Comparison of ENCODE assay signal across 7 cellular contexts in the genomic region with DNA sequence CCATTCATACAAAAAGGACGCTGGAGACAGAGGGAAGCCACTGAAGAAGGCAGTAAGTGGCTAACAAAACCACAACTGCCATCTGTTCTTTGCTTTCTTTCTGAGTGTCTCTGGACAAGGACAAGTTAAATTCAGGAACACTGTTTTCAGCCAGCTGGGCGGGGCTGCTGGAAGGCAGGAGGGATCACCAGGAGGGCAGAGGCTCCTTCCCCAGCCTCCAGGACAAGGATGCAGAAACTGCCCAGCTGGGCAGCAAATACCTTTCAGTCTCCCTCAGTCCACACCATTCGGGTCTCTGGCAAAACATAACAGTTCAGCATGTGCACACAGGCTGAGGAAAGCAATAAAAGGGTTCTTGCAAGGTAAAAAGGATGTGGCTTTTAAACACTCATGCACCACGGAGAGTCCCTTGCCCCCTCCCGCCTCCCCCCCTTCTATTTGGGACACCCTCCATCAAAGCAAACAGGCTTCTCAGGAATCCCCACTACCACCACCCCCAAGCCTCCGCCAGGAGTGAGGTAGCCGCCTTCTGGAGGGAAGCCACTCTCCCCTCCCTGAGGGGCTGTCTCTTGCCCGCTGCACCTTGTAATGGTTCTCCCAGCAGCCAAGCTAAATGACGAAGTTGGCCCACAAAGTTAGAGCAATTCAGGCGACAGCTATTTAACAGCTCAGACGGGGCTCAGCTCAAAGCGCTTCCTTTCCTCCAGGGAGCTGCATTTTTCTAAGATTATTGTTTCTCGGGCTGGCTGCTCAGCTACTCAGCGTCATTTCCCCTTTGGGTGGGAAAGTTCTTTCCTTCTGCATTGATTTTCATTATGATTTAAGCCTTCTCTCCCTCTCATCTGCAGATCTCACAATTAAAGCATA. TPM values are rescaled to one million over a fixed set of nuclear protein-coding genes. Genes with fewer than 3 reads are reported as not detected.
A peak's percentile ranks its signal among the peaks of the same experiment; 100 is the strongest.
DNase-seq lines count a peak whose midpoint lies in the region; ATAC-seq, FAIRE-seq and TF ChIP-seq lines count a peak whose summit lies in the region.

No MANE protein-coding gene starts in this region.

- H3K27me3 Mint-ChIP-seq in T-helper 17 cell: no peaks in the 10 kb centered on the region

- ATAC-seq in T-helper 17 cell (peak; percentile 82), GM19035 (IDR thresholded peaks at IDR 0.05; ENCODE audit: unreplicated experiment) (no peak), GM19467 (IDR thresholded peaks at IDR 0.05; ENCODE audit: unreplicated experiment) (no peak)

- H3K4me3 Mint-ChIP-seq in T-helper 17 cell: peak overlapping the region; percentile 98

- H3K4me1 Mint-ChIP-seq in T-helper 17 cell: peaks cover 67% of the 10 kb centered on the region

- TF ChIP-seq POLR2A in H54 (IDR thresholded peaks at IDR 0.05; ENCODE audit: low read depth, low read length): no peak

- no peaks in the 10 kb centered on the region for H3K9me3 ChIP-seq in T-helper 17 cell (ENCODE audit: control insufficient read depth, low read length, poor library complexity, severe bottlenecking)

- H3K36me3 Mint-ChIP-seq in T-helper 17 cell (ENCODE audit: low read depth): peaks cover 15% of the 10 kb centered on the region

- peak overlapping the region; percentile 99 for H3K27ac Mint-ChIP-seq in T-helper 17 cell

- FAIRE-seq in H54 (lab: Jason Lieb, UNC): no peak

- DNase-seq in H54 (ENCODE audit: insufficient read length, low spot score) (peak; percentile 73), T-helper 17 cell (peak; percentile 57 to 77 (median 62)), amniotic epithelial cell (ENCODE audit: low read depth) (peak; percentile 45), islet precursor cell (peak; percentile 85)
- peak; percentile 59 to 66 for DNase-seq in stimulated activated CD4-positive, alpha-beta T cell treated with anti-CD3 and anti-CD28 coated beads, Interleukin-2, amount 100 ng/mL, for 24 hours

RNA-seq across cellular contexts. Expression of gene HEG1, which starts 3.8 kb away (rescaled TPM):
- total RNA-seq in T-helper 17 cell: 10 to 100 TPM; 20.5 to 30.6 TPM
